Comparison of ENCODE assay signal across 10 cellular contexts in the genomic region with DNA sequence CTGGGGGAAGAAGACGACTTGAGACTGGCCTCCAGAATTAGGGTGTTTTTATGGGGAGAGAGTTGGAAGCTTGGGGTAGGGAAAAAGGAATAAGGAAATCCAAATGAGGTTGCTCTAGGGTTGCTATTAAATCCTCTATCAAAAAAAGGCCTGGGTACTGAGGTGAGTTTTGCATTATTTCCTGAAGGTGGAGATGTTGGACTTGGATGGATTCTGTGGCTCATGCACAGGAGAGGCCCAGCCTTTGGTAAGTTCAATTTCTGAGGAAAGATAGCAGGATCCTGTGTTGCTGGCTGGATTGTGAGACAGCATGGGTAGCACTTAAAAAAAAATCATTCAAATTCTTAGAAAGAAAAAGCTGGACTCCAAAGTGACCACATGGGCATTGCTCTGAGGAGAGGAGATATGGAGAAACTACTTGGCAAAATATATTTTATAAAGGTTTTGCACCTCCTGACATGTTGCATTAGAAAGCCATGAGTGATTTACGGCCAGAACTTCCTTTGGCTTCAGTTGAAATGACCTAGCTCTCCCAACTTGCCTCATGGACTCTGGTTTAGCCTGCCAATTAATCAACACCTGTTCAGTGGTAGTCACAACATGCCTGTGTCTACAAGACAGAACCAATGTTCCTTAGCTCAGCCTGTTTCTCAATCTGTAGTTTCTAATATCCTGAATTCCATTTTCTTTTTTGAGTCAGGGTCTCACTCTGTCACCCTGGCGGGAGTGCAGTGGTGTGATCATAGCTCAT.
DNase-seq lines count a peak whose midpoint lies in the region; ATAC-seq and TF ChIP-seq lines count a peak whose summit lies in the region.
"Had no signal": no experiment of that assay in that cellular context is flagged by ENCODE, and none has a peak within 500 bp of the region (broad histone marks: within the 10 kb centered on the region; RNA-seq: fewer than 3 reads in every experiment).

No MANE protein-coding gene starts in this region.

- no peaks in the 10 kb centered on the region for H3K4me1 ChIP-seq in OCI-LY7 (ENCODE audit: insufficient read depth, low read length, poor library complexity, severe bottlenecking)
- peaks cover 3% of the 10 kb centered on the region for H3K4me1 ChIP-seq in lower lobe of right lung

- H3K4me2 ChIP-seq in OCI-LY7 (ENCODE audit: low read length), result no peak overlapping the region

- H3K36me3 ChIP-seq in OCI-LY7 (ENCODE audit: insufficient read depth, low read length) (no peaks in the 10 kb centered on the region), lower lobe of right lung (no peaks in the 10 kb centered on the region)

- POLR2A ChIA-PET in OCI-LY7 (lab: Charles Lee), result interaction anchor here (0.6 to 0.7 kb wide), 3 partner anchors 17 to 614 kb away, joined by 3 to 6 read pairs (median 3); no protein-coding TSS in a partner anchor

- TF ChIP-seq CTCF in LNCAP (IDR thresholded peaks at IDR 0.05) (peak; percentile 70), OCI-LY7 (conservative IDR thresholded peaks at IDR 0.05; ENCODE audit: low read length) (peak; percentile 32), lower lobe of right lung (IDR thresholded peaks at IDR 0.05) (no peak)

- H4K20me1 ChIP-seq in OCI-LY7 (ENCODE audit: insufficient read depth, low read length), result no peaks in the 10 kb centered on the region

- H3K9me2 ChIP-seq in OCI-LY7 (ENCODE audit: insufficient read depth, low read length), result no peaks in the 10 kb centered on the region

- intact Hi-C loops in OCI-LY7 (cut with micrococcal nuclease; ENCODE audit: unreplicated experiment), result loop anchor here (10.0 kb wide), 2 partner anchors 370 to 710 kb away; no protein-coding TSS in a partner anchor
- intact Hi-C loops in lower lobe of right lung (cut with DNase I), result no loop called here

- H3K4me3 ChIP-seq in OCI-LY7 (ENCODE audit: low read depth, low read length, poor library complexity, severe bottlenecking), result no peak overlapping the region
- no peak overlapping the region for H3K4me3 ChIP-seq in lower lobe of right lung

- no peaks in the 10 kb centered on the region for H3K9me3 ChIP-seq in OCI-LY7 (ENCODE audit: low read length)
- no peaks in the 10 kb centered on the region for H3K9me3 ChIP-seq in lower lobe of right lung

- CTCF ChIA-PET in OCI-LY7 (lab: Charles Lee; ENCODE audit: unreplicated experiment), result no interaction called here

- BruUV-seq in OCI-LY7 (replicated peaks; lab: Mats Ljungman, UMichigan), result no TSS peak

- no peaks in the 10 kb centered on the region for H3K27me3 ChIP-seq in lower lobe of right lung (ENCODE audit: low read depth)

- H3K27ac ChIP-seq in OCI-LY7 (ENCODE audit: low read depth, low read length, poor library complexity, severe bottlenecking) (no peak overlapping the region), lower lobe of right lung (no peak overlapping the region)

- no peak overlapping the region for H2AFZ ChIP-seq in OCI-LY7 (ENCODE audit: low read length)

- ATAC-seq in lower lobe of right lung (no peak), HG03442 (IDR thresholded peaks at IDR 0.05; ENCODE audit: unreplicated experiment) (no peak)
- ATAC-seq: stimulated activated naive CD8-positive, alpha-beta T cell treated with anti-CD3 and anti-CD28 coated beads, Interleukin-15, Interleukin-2, amounts not matched to agents 100 U/mL and 50 U/mL, for 24 hours had no signal

- DNase-seq in AG20443 (ENCODE audit: low spot score) (peak; percentile 23), OCI-LY7 (ENCODE audit: low spot score) (no peak), iPS-NIHi7 (ENCODE audit: extremely low spot score) (peak; percentile 63), lower lobe of right lung (no peak), islet precursor cell (no peak)
- DNase-seq in activated CD8-positive, alpha-beta memory T cell treated with anti-CD3 and anti-CD28 coated beads, Interleukin-2, amount 50 U/mL, for 4 hours, result no peak
- DNase-seq: activated naive CD8-positive, alpha-beta T cell treated with anti-CD3 and anti-CD28 coated beads, Interleukin-2, amount 10 ng/mL, durations not matched to agents 7 days and 5 days; stimulated activated naive CD8-positive, alpha-beta T cell treated with anti-CD3 and anti-CD28 coated beads, Interleukin-15, Interleukin-2, amounts not matched to agents 100 U/mL and 50 U/mL, for 24 hours had no signal

- no peaks in the 10 kb centered on the region for H3K79me2 ChIP-seq in OCI-LY7 (ENCODE audit: insufficient read depth, low read depth, low read length)

Comparison
In these comparisons a context has a peak if more than half of its experiments do, and no peak if none do; other contexts are left out.
1. DNase-seq: peak in AG20443 (single experiment) and iPS-NIHi7 (single experiment); none in OCI-LY7 (single experiment), lower lobe of right lung (single experiment), activated CD8-positive, alpha-beta memory T cell treated with anti-CD3 and anti-CD28 coated beads, Interleukin-2, amount 50 U/mL, for 4 hours (single experiment) and islet precursor cell (single experiment).